In genomic region chr3:67678665-67679064, GRCh38 we compare ENCODE assay signal across 11 cellular contexts. TPM values are rescaled to one million over a fixed set of nuclear protein-coding genes. Genes with fewer than 3 reads are reported as not detected.
DNase-seq lines count a peak whose midpoint lies in the region; ATAC-seq, FAIRE-seq and TF ChIP-seq lines count a peak whose summit lies in the region.
"Had no signal": no experiment of that assay in that cellular context is flagged by ENCODE, and none has a peak within 500 bp of the region (broad histone marks: within the 10 kb centered on the region; RNA-seq: fewer than 3 reads in every experiment).

No MANE protein-coding gene starts in this region.

- no peaks in the 10 kb centered on the region for H3K9me3 Mint-ChIP-seq in Calu3 (ENCODE audit: low read depth, unreplicated experiment)

- no peak overlapping the region for H3K4me3 Mint-ChIP-seq in Calu3 (ENCODE audit: low read depth, unreplicated experiment)

- no peak for TF ChIP-seq CTCF in Calu3 (IDR thresholded peaks at IDR 0.05; ENCODE audit: unreplicated experiment)

- no peak overlapping the region for H3K27ac Mint-ChIP-seq in Calu3 (ENCODE audit: unreplicated experiment)

- no peak for FAIRE-seq in HTR-8/SVneo (lab: Jason Lieb, UNC)

- no peaks in the 10 kb centered on the region for H3K27me3 Mint-ChIP-seq in Calu3 (ENCODE audit: unreplicated experiment)

- intact Hi-C loops in Calu3 (cut with micrococcal nuclease; ENCODE audit: unreplicated experiment): no loop called here

- no TSS peak for BruUV-seq in Calu3 (replicated peaks; lab: Mats Ljungman, UMichigan)

- no peak overlapping the region for H3K4me3 ChIP-seq in Jurkat, Clone E6-1 (ENCODE audit: low read length)
- H3K4me3 ChIP-seq: BLaER1, SK-N-MC, skin epidermis had no signal

- CTCF ChIA-PET in Calu3 (lab: Charles Lee): no interaction called here

- peak; percentile 68 for ATAC-seq in GM21576 (IDR thresholded peaks at IDR 0.05; ENCODE audit: unreplicated experiment)

- DNase-seq in activated gamma-delta T cell treated with Interleukin-2 at 50 U/mL for 16 hours (peak; percentile 13), activated gamma-delta T cell (lab: John Stamatoyannopoulos, UW) (no peak), COLO829 (ENCODE audit: low spot score) (no peak), Calu3 (no peak), HTR-8/SVneo (ENCODE audit: insufficient read length, low spot score) (no peak)
- DNase-seq in Jurkat, Clone E6-1 (ENCODE audit: low read depth, low spot score): peak; percentile 71
- peak; percentile 4 for DNase-seq in stimulated activated naive CD4-positive, alpha-beta T cell treated with Interleukin-2 at 50 U/mL for 16 hours (lab: John Stamatoyannopoulos, UW)

- no peaks in the 10 kb centered on the region for H3K36me3 Mint-ChIP-seq in Calu3 (ENCODE audit: insufficient read depth, unreplicated experiment)

- H3K4me1 Mint-ChIP-seq in Calu3 (ENCODE audit: low read depth, unreplicated experiment): no peaks in the 10 kb centered on the region

RNA-seq across cellular contexts. Expression of gene SUCLG2, which starts 24.3 kb away (rescaled TPM):
- 33.4 TPM for polyA plus RNA-seq in Jurkat, Clone E6-1 (2012; ENCODE audit: insufficient read depth, insufficient read length)
- total RNA-seq in Calu3 (2022): 49.5 and 56.6 TPM in 2 replicates

Comparison
In these comparisons a context has a peak if more than half of its experiments do, and no peak if none do; other contexts are left out.
1. DNase-seq: peak in activated gamma-delta T cell treated with Interleukin-2 at 50 U/mL for 16 hours (single experiment), Jurkat, Clone E6-1 (single experiment) and stimulated activated naive CD4-positive, alpha-beta T cell treated with Interleukin-2 at 50 U/mL for 16 hours (single experiment); none in activated gamma-delta T cell (single experiment), COLO829 (single experiment), Calu3 (single experiment) and HTR-8/SVneo (single experiment).